ENCODE assay signal across 10 cellular contexts in the genomic region with DNA sequence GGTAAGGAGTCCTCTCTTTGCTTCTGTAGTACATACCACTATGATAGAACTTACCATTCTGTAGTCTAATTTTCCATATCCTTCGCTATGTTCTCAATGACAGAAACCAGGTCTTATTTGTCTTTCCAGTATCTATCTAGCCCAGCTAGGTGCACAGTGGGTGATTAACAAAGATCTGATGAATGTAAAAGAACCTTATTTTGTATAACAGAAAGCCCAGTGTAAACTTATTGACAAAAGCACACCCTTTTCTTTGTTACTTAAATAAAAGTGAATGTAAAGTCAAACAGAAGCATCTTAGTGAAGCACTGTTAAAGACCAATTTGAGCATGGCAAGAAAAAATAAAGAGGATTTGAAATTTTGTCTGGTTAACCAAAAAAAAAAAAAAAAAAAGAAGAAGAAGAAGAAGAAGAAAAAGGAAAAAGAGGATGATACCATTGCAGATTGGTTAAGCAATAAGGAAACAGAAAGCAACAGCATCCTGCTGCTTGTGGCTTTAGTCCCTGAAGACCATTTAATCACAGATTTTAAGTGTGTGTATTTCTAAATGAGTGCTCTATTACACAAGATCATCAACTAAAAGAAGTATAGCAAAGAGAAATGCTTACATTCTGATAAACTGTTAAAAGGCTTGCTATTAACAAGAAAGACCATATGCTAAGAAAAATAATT. TPM values are rescaled to one million over a fixed set of nuclear protein-coding genes. Genes with fewer than 3 reads are reported as not detected.
DNase-seq lines count a peak whose midpoint lies in the region; ATAC-seq and TF ChIP-seq lines count a peak whose summit lies in the region.
"Had no signal": no experiment of that assay in that cellular context is flagged by ENCODE, and none has a peak within 500 bp of the region (broad histone marks: within the 10 kb centered on the region; RNA-seq: fewer than 3 reads in every experiment).

No MANE protein-coding gene starts in this region.

- TF ChIP-seq POLR2A in sigmoid colon (IDR thresholded peaks at IDR 0.05): no peak

- H3K9ac ChIP-seq in Karpas-422 (ENCODE audit: low read length): no peak overlapping the region
- no peak overlapping the region for H3K9ac ChIP-seq in fibroblast of lung (ENCODE audit: insufficient read depth, low read length)

- intact Hi-C loops in sigmoid colon (cut with DNase I): no loop called here

- H2AFZ ChIP-seq in Karpas-422 (ENCODE audit: low read length) (no peak overlapping the region), fibroblast of lung (ENCODE audit: low read length) (no peak overlapping the region)

- H3K36me3 ChIP-seq in BJ (ENCODE audit: control insufficient read depth, insufficient read depth, low read length) (no peaks in the 10 kb centered on the region), Karpas-422 (ENCODE audit: insufficient read depth, low read length) (peaks cover 76% of the 10 kb centered on the region), fibroblast of lung (ENCODE audit: control insufficient read depth, insufficient read depth, low read length) (no peaks in the 10 kb centered on the region), sigmoid colon (no peaks in the 10 kb centered on the region)

- H3K4me2 ChIP-seq in Karpas-422 (ENCODE audit: low read depth, low read length, poor library complexity, severe bottlenecking): peak overlapping the region; percentile 39
- H3K4me2 ChIP-seq in fibroblast of lung (ENCODE audit: extremely low read depth, insufficient read depth, low read length): peak overlapping the region; percentile 51

- DNase-seq in BJ (ENCODE audit: low read depth): peak; percentile 32
- peak; percentile 70 for DNase-seq in Karpas-422
- DNase-seq in fibroblast of lung (ENCODE audit: low read depth in 2 of 2): peak in 1 of 2 donors; percentile 80
- no peak for DNase-seq in sigmoid colon
- no peak for DNase-seq in HUDEP-2 (lab: John Stamatoyannopoulos, UW; ENCODE audit: unreplicated experiment in 76 of 76)
- DNase-seq: activated CD4-positive, alpha-beta T cell treated with anti-CD3 and anti-CD28 coated beads, Interleukin-2, amount 50 U/mL, for 48 hours had no signal

- H3K9me2 ChIP-seq in Karpas-422 (replicated peaks; ENCODE audit: insufficient read depth, low read length): no peaks in the 10 kb centered on the region

- TF ChIP-seq EP300 in sigmoid colon (IDR thresholded peaks at IDR 0.05): no peak

- POLR2A ChIA-PET in BJ (lab: Charles Lee): no interaction called here

- H3K79me2 ChIP-seq in Karpas-422 (ENCODE audit: low read length) (peaks cover 100% of the 10 kb centered on the region), fibroblast of lung (ENCODE audit: control insufficient read depth, insufficient read depth, low read length) (peaks cover 3% of the 10 kb centered on the region)

- H3K27ac ChIP-seq in Karpas-422 (ENCODE audit: low read length) (peak overlapping the region; percentile 92), fibroblast of lung (ENCODE audit: insufficient read depth, low read length) (no peak overlapping the region), sigmoid colon (no peak overlapping the region)

- H3K27me3 ChIP-seq in BJ (ENCODE audit: control insufficient read depth, insufficient read depth, low read length) (no peaks in the 10 kb centered on the region), Karpas-422 (ENCODE audit: low read length) (no peaks in the 10 kb centered on the region), fibroblast of lung (ENCODE audit: control insufficient read depth, insufficient read depth, low read length) (no peaks in the 10 kb centered on the region), sigmoid colon (no peaks in the 10 kb centered on the region)

- 89 to 95% methylated on average over 1 of the region's 1 CpG for WGBS in sigmoid colon, 2 donors

- H3K4me3 ChIP-seq in BJ (ENCODE audit: low read depth, low read length): no peak overlapping the region
- H3K4me3 ChIP-seq in Karpas-422 (ENCODE audit: low read length): no peak overlapping the region
- H3K4me3 ChIP-seq in fibroblast of lung (replicated peaks in 1 of 4; ENCODE audit: control extremely low read depth in 1 of 4, insufficient read depth in 1 of 4, low read depth in 3 of 4, low read length in 4 of 4): no peak overlapping the region
- H3K4me3 ChIP-seq in sigmoid colon: no peak overlapping the region
- H3K4me3 ChIP-seq: skin epidermis had no signal

- no peaks in the 10 kb centered on the region for H3K9me3 ChIP-seq in Karpas-422 (ENCODE audit: low read length)
- H3K9me3 ChIP-seq in fibroblast of lung (ENCODE audit: control insufficient read depth, insufficient read depth, low read depth, low read length): no peaks in the 10 kb centered on the region
- no peaks in the 10 kb centered on the region for H3K9me3 ChIP-seq in sigmoid colon

- H3K4me1 ChIP-seq in Karpas-422 (ENCODE audit: low read length): peaks cover 100% of the 10 kb centered on the region
- peaks cover 14% of the 10 kb centered on the region for H3K4me1 ChIP-seq in fibroblast of lung (ENCODE audit: control insufficient read depth, extremely low read depth, insufficient read depth, low read length)
- H3K4me1 ChIP-seq in sigmoid colon: peaks cover 0 to 29% (median 10%) of the 10 kb centered on the region in 4 donors

- TF ChIP-seq CTCF in BJ (IDR thresholded peaks at IDR 0.05; ENCODE audit: insufficient read depth, low read depth, low read length): no peak
- TF ChIP-seq CTCF in fibroblast of lung (conservative IDR thresholded peaks at IDR 0.05 in 1 of 2, IDR thresholded peaks at IDR 0.05 in 1 of 2; ENCODE audit: low read depth in 1 of 2, low read length in 2 of 2): no peak
- no peak for TF ChIP-seq CTCF in sigmoid colon (IDR thresholded peaks at IDR 0.05)

- H4K20me1 ChIP-seq in Karpas-422 (ENCODE audit: insufficient read depth, low read depth, low read length) (peaks cover 38% of the 10 kb centered on the region), fibroblast of lung (ENCODE audit: control insufficient read depth, extremely low read depth, insufficient read depth, low read length) (no peaks in the 10 kb centered on the region)

- ATAC-seq in GM21390 (IDR thresholded peaks at IDR 0.05; ENCODE audit: unreplicated experiment) (peak; percentile 64), GM18858 (IDR thresholded peaks at IDR 0.05; ENCODE audit: unreplicated experiment) (no peak), HG02763 (IDR thresholded peaks at IDR 0.05; ENCODE audit: unreplicated experiment) (no peak)

- CTCF ChIA-PET in BJ (lab: Yijun Ruan, JAX): no interaction called here

RNA-seq across cellular contexts. Expression of a gene that starts 21.2 kb away (rescaled TPM):
- polyA plus RNA-seq in BJ (2011; rRNA removed): 1.1 and 2.0 TPM in 2 replicates
- 0.85 and 1.3 TPM in 2 replicates for polyA minus RNA-seq in BJ (2011; rRNA and poly(A)+ RNA removed)
- 55.4 and 86.6 TPM in 2 replicates for total RNA-seq in Karpas-422 (2014; rRNA removed; shearing (Covaris generic); ENCODE audit: low replicate concordance)
- total RNA-seq in fibroblast of lung: 15.9 and 24.9 TPM in 2 replicates
- polyA plus RNA-seq in fibroblast of lung: 15.8 and 21.9 TPM in 2 replicates
- polyA plus RNA-seq in fibroblast of lung (2012): 12.9 and 17.6 TPM in 2 replicates
- polyA minus RNA-seq in fibroblast of lung (ENCODE audit: low replicate concordance): 4.0 and 6.9 TPM in 2 replicates
- total RNA-seq in sigmoid colon: 10 to 100 TPM; 11.8 to 21.0 (median 15.7) TPM
- polyA plus RNA-seq in sigmoid colon: 1 to 10 TPM; 2.5 to 4.4 (median 3.0) TPM

Comparison
In these comparisons a context has a peak if more than half of its experiments do, and no peak if none do; other contexts are left out.
1. DNase-seq: peak in BJ (single experiment) and Karpas-422 (single experiment); none in sigmoid colon (single experiment) and HUDEP-2 (0 of 76).